ENCODE assay signal across 8 cellular contexts in the genomic region with DNA sequence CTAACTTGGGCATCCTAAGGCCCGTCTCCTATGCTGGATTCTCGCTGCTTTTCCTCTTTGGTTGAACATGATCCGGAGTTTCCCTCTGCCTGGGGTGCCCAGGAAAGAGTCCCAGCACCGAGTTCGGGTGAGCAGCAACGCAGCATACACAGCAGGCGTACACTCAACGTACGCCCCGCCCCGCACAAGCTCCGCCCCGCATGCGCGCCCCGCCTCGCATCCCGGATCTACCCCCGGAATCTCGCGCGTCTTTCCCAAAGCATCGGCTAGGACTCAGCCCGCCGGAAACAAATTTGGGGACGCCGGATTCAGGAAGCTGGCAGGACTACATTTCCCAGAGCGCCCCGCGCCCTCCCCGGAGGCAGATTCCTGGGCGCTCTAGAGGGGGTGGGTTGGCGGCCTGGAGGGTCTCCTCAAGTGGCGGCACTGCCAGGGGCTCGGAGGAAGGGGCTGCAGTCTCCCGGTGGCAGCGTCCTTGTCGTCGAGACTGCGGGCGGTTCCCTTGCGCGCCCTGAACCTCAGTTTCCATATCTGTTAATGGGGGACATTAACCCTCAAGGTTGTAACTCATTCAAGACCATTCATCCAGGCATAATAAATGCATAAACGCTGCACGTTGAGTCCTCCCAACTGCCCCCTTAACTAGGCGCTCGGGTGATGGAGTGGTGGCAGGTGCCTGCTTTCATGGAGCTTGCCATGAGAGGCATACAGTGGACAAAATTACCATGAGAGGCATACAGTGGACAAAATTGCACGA. TPM values are rescaled to one million over a fixed set of nuclear protein-coding genes. Genes with fewer than 3 reads are reported as not detected.
DNase-seq lines count a peak whose midpoint lies in the region; ATAC-seq, FAIRE-seq and TF ChIP-seq lines count a peak whose summit lies in the region.

No MANE protein-coding gene starts in this region.

- TF ChIP-seq CTCF in A549 (IDR thresholded peaks at IDR 0.05) = no peak

- H3K4me3 ChIP-seq in A549 = peak overlapping the region; percentile 81

- peak overlapping the region; percentile 84 to 98 for H3K27ac ChIP-seq in A549

- ATAC-seq in A549 (peak; percentile 88 to 92), GM18858 (IDR thresholded peaks at IDR 0.05; ENCODE audit: unreplicated experiment) (peak; percentile 43), HG03097 (IDR thresholded peaks at IDR 0.05; ENCODE audit: low FRiP score, unreplicated experiment) (peak; percentile 57)

- no peak for FAIRE-seq in A549 (lab: Jason Lieb, UNC)

- TF ChIP-seq POLR2A in A549 (IDR thresholded peaks at IDR 0.05; ENCODE audit: low read length) = peak; percentile 88

- H3K9me3 ChIP-seq in A549 = no peaks in the 10 kb centered on the region

- TF ChIP-seq RAD21 in A549 (conservative IDR thresholded peaks at IDR 0.05 in 1 of 2, IDR thresholded peaks at IDR 0.05 in 1 of 2) = no peak

- 5% methylated on average over 20 of the region's 48 CpGs for WGBS in A549 (ENCODE audit: missing lambda C conversion rate)

- peaks cover 17% of the 10 kb centered on the region; the same call in 2 of the 3 replicates for H3K4me1 ChIP-seq in A549

- POLR2A ChIA-PET in A549 (lab: Yijun Ruan, JAX) = interaction anchor here (0.5 to 2.3 kb wide), 13 partner anchors 9 to 191 kb away, joined by 3 to 25 read pairs (median 4); partner anchors contain the start of genes ANKS3, DNAAF8, GLYR1 and ROGDI

- DNase-seq in A549 (ENCODE audit: low read depth in 1 of 2, low spot score in 1 of 2) = peak; percentile 96
- peak; percentile 91 for DNase-seq in NCI-H2196 treated with DMSO at 0.1 percent for 48 hours (lab: John Stamatoyannopoulos, UW; ENCODE audit: unreplicated experiment)
- peak; percentile 48 to 73 (median 57) for DNase-seq in activated CD4-positive, CD25-positive, alpha-beta regulatory T cell (lab: John Stamatoyannopoulos, UW)
- DNase-seq in central memory CD4-positive, alpha-beta T cell = peak; percentile 75
- DNase-seq in inferior parietal cortex (ENCODE audit: extremely low spot score) = peak; percentile 96
- peak; percentile 89 for DNase-seq in smooth muscle cell of the brain vasculature (ENCODE audit: low read depth, low spot score)

- CTCF ChIA-PET in A549 (lab: Yijun Ruan, JAX) = interaction anchor here (1.0 to 2.2 kb wide), 4 partner anchors 9 to 258 kb away, joined by 3 to 13 read pairs (median 4); no protein-coding TSS in a partner anchor

- TF ChIP-seq EP300 in A549 (IDR thresholded peaks at IDR 0.05) = no peak

- H3K4me2 ChIP-seq in A549 = peak overlapping the region; percentile 86

TF ChIP-seq in A549, 52 proteins besides CTCF, POLR2A, EP300 and RAD21 (continues in another document):
- TF ChIP-seq TFCP2L1 (CRISPR knock-in tag; IDR thresholded peaks at IDR 0.05) (0 out of 2 replicates have a peak, but pooled peaks have one; percentile 39), ZSCAN20 (CRISPR knock-in tag; IDR thresholded peaks at IDR 0.05) (no peak), NPAS2 (CRISPR knock-in tag; IDR thresholded peaks at IDR 0.05; ENCODE audit: borderline replicate concordance) (no peak), PHF8 (IDR thresholded peaks at IDR 0.05; ENCODE audit: borderline replicate concordance, low read depth) (peak; percentile 54; the same call in 1 of the 2 replicates), NR3C1 (IDR thresholded peaks at IDR 0.05) (no peak), JUN (IDR thresholded peaks at IDR 0.05) (peak; percentile 47 to 70; a peak in 4 of 5 replicates), CEBPB (IDR thresholded peaks at IDR 0.05) (no peak), HDAC2 (IDR thresholded peaks at IDR 0.05) (peak; percentile 90; the same call in 1 of the 2 replicates), RCOR1 (IDR thresholded peaks at IDR 0.05; ENCODE audit: low read depth, low read length) (no peak), FOSL2 (IDR thresholded peaks at IDR 0.05) (no peak), FOSL2 (CRISPR knock-in tag; IDR thresholded peaks at IDR 0.05) (no peak), RNF2 (IDR thresholded peaks at IDR 0.05; ENCODE audit: borderline replicate concordance, low read depth) (no peak), JUNB (IDR thresholded peaks at IDR 0.05) (no peak), PBX3 (IDR thresholded peaks at IDR 0.05) (no peak), KDM5A (IDR thresholded peaks at IDR 0.05) (no peak), FOXS1 (CRISPR knock-in tag; IDR thresholded peaks at IDR 0.05) (no peak), POLR2AphosphoS2 (conservative IDR thresholded peaks at IDR 0.05; ENCODE audit: low read length) (no peak), KDM1A (IDR thresholded peaks at IDR 0.05; ENCODE audit: low read depth) (peak; percentile 98), MAFK (IDR thresholded peaks at IDR 0.05; ENCODE audit: partially characterized antibody) (no peak)
- TF ChIP-seq, protein P1, sequence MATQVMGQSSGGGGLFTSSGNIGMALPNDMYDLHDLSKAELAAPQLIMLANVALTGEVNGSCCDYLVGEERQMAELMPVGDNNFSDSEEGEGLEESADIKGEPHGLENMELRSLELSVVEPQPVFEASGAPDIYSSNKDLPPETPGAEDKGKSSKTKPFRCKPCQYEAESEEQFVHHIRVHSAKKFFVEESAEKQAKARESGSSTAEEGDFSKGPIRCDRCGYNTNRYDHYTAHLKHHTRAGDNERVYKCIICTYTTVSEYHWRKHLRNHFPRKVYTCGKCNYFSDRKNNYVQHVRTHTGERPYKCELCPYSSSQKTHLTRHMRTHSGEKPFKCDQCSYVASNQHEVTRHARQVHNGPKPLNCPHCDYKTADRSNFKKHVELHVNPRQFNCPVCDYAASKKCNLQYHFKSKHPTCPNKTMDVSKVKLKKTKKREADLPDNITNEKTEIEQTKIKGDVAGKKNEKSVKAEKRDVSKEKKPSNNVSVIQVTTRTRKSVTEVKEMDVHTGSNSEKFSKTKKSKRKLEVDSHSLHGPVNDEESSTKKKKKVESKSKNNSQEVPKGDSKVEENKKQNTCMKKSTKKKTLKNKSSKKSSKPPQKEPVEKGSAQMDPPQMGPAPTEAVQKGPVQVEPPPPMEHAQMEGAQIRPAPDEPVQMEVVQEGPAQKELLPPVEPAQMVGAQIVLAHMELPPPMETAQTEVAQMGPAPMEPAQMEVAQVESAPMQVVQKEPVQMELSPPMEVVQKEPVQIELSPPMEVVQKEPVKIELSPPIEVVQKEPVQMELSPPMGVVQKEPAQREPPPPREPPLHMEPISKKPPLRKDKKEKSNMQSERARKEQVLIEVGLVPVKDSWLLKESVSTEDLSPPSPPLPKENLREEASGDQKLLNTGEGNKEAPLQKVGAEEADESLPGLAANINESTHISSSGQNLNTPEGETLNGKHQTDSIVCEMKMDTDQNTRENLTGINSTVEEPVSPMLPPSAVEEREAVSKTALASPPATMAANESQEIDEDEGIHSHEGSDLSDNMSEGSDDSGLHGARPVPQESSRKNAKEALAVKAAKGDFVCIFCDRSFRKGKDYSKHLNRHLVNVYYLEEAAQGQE (IDR thresholded peaks at IDR 0.05) = peak; percentile 86
- TF ChIP-seq, protein P2, sequence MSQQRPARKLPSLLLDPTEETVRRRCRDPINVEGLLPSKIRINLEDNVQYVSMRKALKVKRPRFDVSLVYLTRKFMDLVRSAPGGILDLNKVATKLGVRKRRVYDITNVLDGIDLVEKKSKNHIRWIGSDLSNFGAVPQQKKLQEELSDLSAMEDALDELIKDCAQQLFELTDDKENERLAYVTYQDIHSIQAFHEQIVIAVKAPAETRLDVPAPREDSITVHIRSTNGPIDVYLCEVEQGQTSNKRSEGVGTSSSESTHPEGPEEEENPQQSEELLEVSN (IDR thresholded peaks at IDR 0.05; ENCODE audit: borderline replicate concordance, low read depth) = no peak

RNA-seq across cellular contexts. Expression of gene ZNF500, which starts 1.8 kb away (rescaled TPM):
- 4.6 and 4.7 TPM in 2 replicates for polyA plus RNA-seq in A549 (2011; rRNA removed)
- polyA plus RNA-seq in A549 (2012; cell fraction: cytosol; rRNA removed) = 5.5 and 8.8 TPM in 2 replicates
- 18.1 and 24.3 TPM in 2 replicates for polyA plus RNA-seq in A549 (2012; cell fraction: nucleus; rRNA removed)
- polyA plus RNA-seq in A549 (2017; fragmentation: RNase III; extraction: RNeasy Plus Mini Kit Qiagen cat#74134 plus additional on column Dnase treatment) = 5.2 to 6.7 TPM (median 6.4 TPM) in 3 replicates
- polyA minus RNA-seq in A549 (2011; rRNA and poly(A)+ RNA removed) = 6.6 and 8.1 TPM in 2 replicates

RNA-seq across cellular contexts. Expression of gene SEPTIN12, which starts 19.4 kb away (rescaled TPM):
- not detected in 2 replicates for polyA plus RNA-seq in A549 (2011; rRNA removed)
- 0.03 TPM in 1 of 2 replicates, not detected in the other for polyA plus RNA-seq in A549 (2012; cell fraction: cytosol; rRNA removed)
- 0.54 and 0.61 TPM in 2 replicates for polyA plus RNA-seq in A549 (2012; cell fraction: nucleus; rRNA removed)
- polyA plus RNA-seq in A549 (2017; fragmentation: RNase III; extraction: RNeasy Plus Mini Kit Qiagen cat#74134 plus additional on column Dnase treatment) = 0.14 TPM in 1 of 3 replicates, not detected in the others
- not detected in 2 replicates for polyA minus RNA-seq in A549 (2011; rRNA and poly(A)+ RNA removed)

RNA-seq across cellular contexts. Expression of gene SMIM22, which starts 26.4 kb away (rescaled TPM):
- polyA plus RNA-seq in A549 (2011; rRNA removed) (not detected in 2 replicates), A549 (2017; fragmentation: RNase III; extraction: RNeasy Plus Mini Kit Qiagen cat#74134 plus additional on column Dnase treatment) (not detected in 3 replicates)
- polyA plus RNA-seq in A549 (2012; cell fraction: cytosol; rRNA removed) = not detected in 2 replicates
- polyA plus RNA-seq in A549 (2012; cell fraction: nucleus; rRNA removed) = not detected in 2 replicates
- polyA minus RNA-seq in A549 (2011; rRNA and poly(A)+ RNA removed) = not detected in 2 replicates

RNA-seq across cellular contexts. Expression of gene ROGDI, which starts 33.7 kb away (rescaled TPM):
- polyA plus RNA-seq in A549 (2011; rRNA removed) (7.2 and 7.9 TPM in 2 replicates), A549 (2017; fragmentation: RNase III; extraction: RNeasy Plus Mini Kit Qiagen cat#74134 plus additional on column Dnase treatment) (12.4 to 18.9 TPM (median 15.1 TPM) in 3 replicates)
- polyA plus RNA-seq in A549 (2012; cell fraction: cytosol; rRNA removed) = 20.6 and 27.4 TPM in 2 replicates
- 57.1 and 63.8 TPM in 2 replicates for polyA plus RNA-seq in A549 (2012; cell fraction: nucleus; rRNA removed)
- 9.3 and 9.4 TPM in 2 replicates for polyA minus RNA-seq in A549 (2011; rRNA and poly(A)+ RNA removed)

RNA-seq across cellular contexts. Expression of gene DNAAF8, which starts 34.4 kb away (rescaled TPM):
- polyA plus RNA-seq in A549 (2011; rRNA removed) (1.6 and 1.7 TPM in 2 replicates), A549 (2017; fragmentation: RNase III; extraction: RNeasy Plus Mini Kit Qiagen cat#74134 plus additional on column Dnase treatment) (0.73 to 1.6 TPM (median 0.89 TPM) in 3 replicates)
- polyA plus RNA-seq in A549 (2012; cell fraction: cytosol; rRNA removed) = 1.1 TPM in 2 replicates
- polyA plus RNA-seq in A549 (2012; cell fraction: nucleus; rRNA removed) = 0.58 and 1.2 TPM in 2 replicates
- 0.49 and 1.6 TPM in 2 replicates for polyA minus RNA-seq in A549 (2011; rRNA and poly(A)+ RNA removed)

Comparison
In these comparisons a context has a peak if more than half of its experiments do, and no peak if none do; other contexts are left out.
1. Peak in every context shown above with its lines: DNase-seq, ATAC-seq, H3K4me3 ChIP-seq and H3K27ac ChIP-seq.